In the genomic region with DNA sequence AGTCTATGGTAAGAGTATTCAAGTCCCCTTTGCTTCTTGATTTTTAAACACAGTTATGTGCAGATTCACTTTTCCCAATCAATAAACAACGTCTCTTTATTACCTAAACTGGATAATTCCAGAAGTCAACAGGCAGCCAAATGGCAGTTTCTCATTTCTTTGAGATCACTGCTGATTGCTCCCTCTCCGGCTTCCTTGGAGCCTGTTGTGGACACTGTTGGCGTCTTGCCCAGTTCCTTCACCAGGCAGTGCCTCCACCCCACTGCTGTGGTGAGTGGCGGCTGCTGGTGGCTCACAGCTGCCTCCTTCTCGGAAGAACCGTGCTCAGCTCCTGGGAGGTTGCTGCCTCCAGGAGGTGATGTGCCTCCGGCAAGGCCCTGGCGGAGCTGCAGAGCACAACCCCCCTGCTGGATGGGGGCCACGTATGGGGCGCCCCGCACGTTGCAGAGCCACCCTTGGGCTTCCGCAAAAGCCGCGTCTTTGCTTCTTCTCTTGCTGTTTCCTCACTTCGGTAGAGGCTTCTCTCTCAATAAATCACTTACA, we compare ENCODE assay signal across 8 cellular contexts.
DNase-seq lines count a peak whose midpoint lies in the region; ATAC-seq lines count a peak whose summit lies in the region.

No MANE protein-coding gene starts in this region.

- H3K27me3 ChIP-seq in mesenchymal stem cell (ENCODE audit: control insufficient read depth in 1 of 2, insufficient read depth in 1 of 2, low read length in 2 of 2): no peaks in the 10 kb centered on the region

- H3K79me1 ChIP-seq in mesenchymal stem cell (replicated peaks; ENCODE audit: low read length, poor library complexity, severe bottlenecking): no peaks in the 10 kb centered on the region

- no peaks in the 10 kb centered on the region for H3K36me3 ChIP-seq in mesenchymal stem cell (ENCODE audit: control insufficient read depth in 1 of 2, insufficient read depth in 2 of 2, low read depth in 1 of 2, low read length in 2 of 2)

- whole genome bisulfite sequencing in mesenchymal stem cell: 75% methylated on average over 15 of the region's 16 CpGs

- no peak overlapping the region for H2BK120ac ChIP-seq in mesenchymal stem cell (ENCODE audit: low read depth, low read length)

- H2BK5ac ChIP-seq in mesenchymal stem cell (ENCODE audit: low read depth, low read length, poor library complexity, severe bottlenecking): no peak overlapping the region

- peak overlapping the region; percentile 3 for H3K4me2 ChIP-seq in mesenchymal stem cell (ENCODE audit: low read length, poor library complexity, severe bottlenecking)

- H4K91ac ChIP-seq in mesenchymal stem cell (ENCODE audit: low read length): no peak overlapping the region

- H3K18ac ChIP-seq in mesenchymal stem cell (ENCODE audit: low read depth in 1 of 2, low read length in 2 of 2): no peak overlapping the region

- peaks cover 7% of the 10 kb centered on the region for H3K4me1 ChIP-seq in mesenchymal stem cell (ENCODE audit: control insufficient read depth, insufficient read depth, low read depth, low read length)

- DNase-seq in EL: peak; percentile 40
- peak; percentile 81 for DNase-seq in NCI-H2227 (lab: John Stamatoyannopoulos, UW; ENCODE audit: unreplicated experiment)
- DNase-seq in cerebellum (ENCODE audit: low spot score): peak; percentile 2
- DNase-seq in mesenchymal stem cell: peak; percentile 49
- DNase-seq in stimulated activated CD4-positive, alpha-beta T cell treated with anti-CD3 and anti-CD28 coated beads, Interleukin-12 subunit alpha, Interleukin-12 subunit beta, amount 100 ng/mL, for 4 hours: no peak
- DNase-seq in NCI-H1694 (lab: John Stamatoyannopoulos, UW): no peak

- ATAC-seq in HG03196 (IDR thresholded peaks at IDR 0.05; ENCODE audit: unreplicated experiment) (no peak), HG02763 (IDR thresholded peaks at IDR 0.05; ENCODE audit: unreplicated experiment) (no peak)

- no peak overlapping the region for H4K8ac ChIP-seq in mesenchymal stem cell (ENCODE audit: low read length)

- no peak overlapping the region for H2BK12ac ChIP-seq in mesenchymal stem cell (ENCODE audit: low read length in 2 of 2)

- no peak overlapping the region for H2BK15ac ChIP-seq in mesenchymal stem cell (ENCODE audit: low read depth, poor library complexity, severe bottlenecking)

- H3K9me3 ChIP-seq in mesenchymal stem cell (ENCODE audit: control insufficient read depth, low read length): no peaks in the 10 kb centered on the region

- H3K4me3 ChIP-seq in mesenchymal stem cell (ENCODE audit: insufficient read depth in 1 of 2, low read depth in 1 of 2, low read length in 2 of 2): no peak overlapping the region

- no peak overlapping the region for H3K14ac ChIP-seq in mesenchymal stem cell (ENCODE audit: low read length in 2 of 2)

- no peak overlapping the region for H3K4ac ChIP-seq in mesenchymal stem cell (ENCODE audit: low read depth in 1 of 2, low read length in 2 of 2)

- no peak overlapping the region for H3K9ac ChIP-seq in mesenchymal stem cell (ENCODE audit: low read length)

- H2AFZ ChIP-seq in mesenchymal stem cell (ENCODE audit: low read depth, low read length): no peak overlapping the region

- H2AK5ac ChIP-seq in mesenchymal stem cell (ENCODE audit: low read length, severe bottlenecking): no peak overlapping the region

- H3K27ac ChIP-seq in mesenchymal stem cell (ENCODE audit: low read length, poor library complexity, severe bottlenecking): no peak overlapping the region

- no peak overlapping the region for H3K23ac ChIP-seq in mesenchymal stem cell (ENCODE audit: low read length in 2 of 2)

Comparison
In these comparisons a context has a peak if more than half of its experiments do, and no peak if none do; other contexts are left out.
1. DNase-seq: peak in EL (single experiment), NCI-H2227 (single experiment), cerebellum (single experiment) and mesenchymal stem cell (single experiment); none in stimulated activated CD4-positive, alpha-beta T cell treated with anti-CD3 and anti-CD28 coated beads, Interleukin-12 subunit alpha, Interleukin-12 subunit beta, amount 100 ng/mL, for 4 hours (single experiment) and NCI-H1694 (single experiment).